Comparison of ENCODE assay signal across 10 cellular contexts in the genomic region with DNA sequence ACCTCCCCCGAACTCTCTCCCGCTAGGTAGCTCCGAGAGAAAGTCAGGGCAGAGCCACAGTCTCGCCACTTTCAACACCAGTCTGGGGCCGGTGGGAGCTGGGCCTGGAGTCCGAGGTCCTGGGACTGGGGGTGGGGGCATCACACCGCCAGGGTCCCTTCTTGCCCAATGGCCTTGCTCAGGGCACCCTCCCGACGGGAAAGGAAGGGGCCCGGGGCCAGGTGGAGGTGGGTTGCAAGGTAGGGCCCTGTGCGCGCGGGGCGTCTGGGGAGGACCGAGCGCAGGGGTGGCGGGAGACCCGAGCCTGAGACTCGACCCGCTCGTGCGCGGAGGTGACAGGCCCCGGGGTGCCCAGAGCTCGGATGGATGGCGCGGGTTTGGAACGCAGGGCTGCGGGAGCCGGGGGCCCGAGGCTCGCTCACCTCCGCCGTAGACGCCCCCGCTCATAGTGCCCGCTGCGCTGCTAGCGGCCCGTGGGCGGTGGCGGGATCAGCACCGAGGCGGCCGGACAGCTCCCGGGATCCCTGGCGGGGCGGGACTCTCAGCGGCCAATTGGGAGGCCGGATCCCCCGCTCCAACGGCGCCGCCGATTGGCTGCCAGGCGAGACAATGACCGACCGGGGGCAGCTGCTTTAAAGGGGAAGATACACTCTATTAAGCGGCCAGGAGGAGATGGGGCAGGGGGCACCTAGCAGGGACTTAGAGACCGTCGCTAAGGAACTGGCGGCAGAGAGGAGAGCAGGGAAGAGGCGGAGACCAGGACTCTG. TPM values are rescaled to one million over a fixed set of nuclear protein-coding genes. Genes with fewer than 3 reads are reported as not detected.
A peak's percentile ranks its signal among the peaks of the same experiment; 100 is the strongest.
DNase-seq lines count a peak whose midpoint lies in the region; ATAC-seq, FAIRE-seq and TF ChIP-seq lines count a peak whose summit lies in the region.
"Had no signal": no experiment of that assay in that cellular context is flagged by ENCODE, and none has a peak within 500 bp of the region (broad histone marks: within the 10 kb centered on the region; RNA-seq: fewer than 3 reads in every experiment).

A gene (minus strand): TSS at position 541 of the 767 bp plus-strand sequence. CDS start 94 bp downstream, at position 447.

- no peak for TF ChIP-seq POLR2A in gastroesophageal sphincter (IDR thresholded peaks at IDR 0.05)
- no peak for TF ChIP-seq POLR2A in GM12891 (IDR thresholded peaks at IDR 0.05; ENCODE audit: low read depth, low read length)

- in situ Hi-C loops in GM13976 (cut with MboI; ENCODE audit: low sequenced_read_pairs, unreplicated experiment), result no loop called here

- peak; percentile 46 for ATAC-seq in gastroesophageal sphincter
- no peak for ATAC-seq in HG02642 (IDR thresholded peaks at IDR 0.05; ENCODE audit: poor library complexity, unreplicated experiment)
- no peak for ATAC-seq in GM19455 (IDR thresholded peaks at IDR 0.05; ENCODE audit: unreplicated experiment)

- peaks cover 21% of the 10 kb centered on the region for H3K27me3 Mint-ChIP-seq in osteocyte (ENCODE audit: unreplicated experiment)

- no peaks in the 10 kb centered on the region for H3K36me3 ChIP-seq in gastroesophageal sphincter

- no peak for TF ChIP-seq CTCF in GM13976 (IDR thresholded peaks at IDR 0.05; ENCODE audit: borderline replicate concordance, control extremely low read depth, extremely low read depth, insufficient read depth, missing control alignments)
- no peak for TF ChIP-seq CTCF in gastroesophageal sphincter (IDR thresholded peaks at IDR 0.05)
- TF ChIP-seq CTCF in osteocyte (IDR thresholded peaks at IDR 0.05), result no peak

- H3K9me3 ChIP-seq in gastroesophageal sphincter, result peaks cover 0 to 5% (median 0%) of the 10 kb centered on the region in 3 donors

- no peak for FAIRE-seq in GM12891 (lab: Jason Lieb, UNC)

- peaks cover 92% of the 10 kb centered on the region for H3K27me3 ChIP-seq in gastroesophageal sphincter

- no peak within 1 kb of the TSS for H3K4me3 ChIP-seq in gastroesophageal sphincter

- no peak within 1 kb of the TSS for H3K27ac ChIP-seq in gastroesophageal sphincter

- H3K36me3 Mint-ChIP-seq in osteocyte (ENCODE audit: unreplicated experiment), result no peaks in the 10 kb centered on the region

- TF ChIP-seq EP300 in gastroesophageal sphincter (IDR thresholded peaks at IDR 0.05), result no peak

- WGBS in gastroesophageal sphincter (ENCODE audit: low coverage in 1 of 2), 2 donors, result 17 to 31% methylated on average over 5 to 8 of the region's 63 CpGs

- H3K4me1 Mint-ChIP-seq in osteocyte (ENCODE audit: unreplicated experiment), result no peaks in the 10 kb centered on the region

- H3K27ac Mint-ChIP-seq in osteocyte (ENCODE audit: unreplicated experiment), result no peak within 1 kb of the TSS
- H3K27ac Mint-ChIP-seq: dendritic cell treated with granulocyte-macrophage colony-stimulating factor and Interleukin-4, amounts not matched to agents 40 ng/mL and 50 ng/mL, for 4 days; stimulated activated naive B cell treated with anti-CD40 and anti-IgM and Interleukin-4, amounts not matched to agents 10 μg/mL and 1 μg/mL and 100 μg/mL, for 72 hours had no signal

- peaks cover 0 to 7% (median 0%) of the 10 kb centered on the region in 3 donors for H3K4me1 ChIP-seq in gastroesophageal sphincter

- H3K9me3 Mint-ChIP-seq in osteocyte (ENCODE audit: unreplicated experiment), result no peaks in the 10 kb centered on the region
- H3K9me3 Mint-ChIP-seq: dendritic cell treated with granulocyte-macrophage colony-stimulating factor and Interleukin-4, amounts not matched to agents 40 ng/mL and 50 ng/mL, for 4 days had no signal

- peak; percentile 74 for DNase-seq in GM13976 (ENCODE audit: low spot score)
- DNase-seq in NCI-H2227 (lab: John Stamatoyannopoulos, UW; ENCODE audit: unreplicated experiment), result peak; percentile 93
- peak; percentile 62 for DNase-seq in activated T-cell treated with anti-CD3 and anti-CD28 coated beads for 48 hours (ENCODE audit: low read depth)
- no peak for DNase-seq in osteocyte (ENCODE audit: extremely low spot score, unreplicated experiment)
- DNase-seq in GM12891 (ENCODE audit: insufficient read length, low spot score), result no peak
- DNase-seq: stimulated activated naive B cell treated with anti-CD40 and anti-IgM and Interleukin-4, amounts not matched to agents 10 μg/mL and 1 μg/mL and 100 μg/mL, for 72 hours had no signal

- peak within 1 kb of the TSS; percentile 42 for H3K4me3 Mint-ChIP-seq in osteocyte (ENCODE audit: unreplicated experiment)
- H3K4me3 Mint-ChIP-seq: dendritic cell treated with granulocyte-macrophage colony-stimulating factor and Interleukin-4, amounts not matched to agents 40 ng/mL and 50 ng/mL, for 4 days had no signal

TF ChIP-seq in GM12891, 5 proteins besides CTCF, POLR2A, EP300 and RAD21:
- TF ChIP-seq POLR2AphosphoS5 (IDR thresholded peaks at IDR 0.05; ENCODE audit: low read depth, low read length), result no peak

RNA-seq across cellular contexts. Expression of the gene that starts here (rescaled TPM):
- total RNA-seq in gastroesophageal sphincter (1 to 10 TPM in 1 of 4 donors, not detected in 3; 2.2 TPM), osteocyte (not detected in 2 replicates)
- not detected for polyA plus RNA-seq in GM12891 (2012; ENCODE audit: low read depth, missing spikeins)

Comparison
In these comparisons a context has a peak if more than half of its experiments do, and no peak if none do; other contexts are left out.
1. DNase-seq: peak in GM13976 (single experiment), NCI-H2227 (single experiment) and activated T-cell treated with anti-CD3 and anti-CD28 coated beads for 48 hours (single experiment); none in osteocyte (single experiment) and GM12891 (single experiment).